ENCODE assay signal across 15 cellular contexts in genomic region chr12:46443594-46444263, GRCh38.
"Had no signal": no experiment of that assay in that cellular context is flagged by ENCODE, and none has a peak within 500 bp of the region (broad histone marks: within the 10 kb centered on the region; RNA-seq: fewer than 3 reads in every experiment).

No MANE protein-coding gene starts in this region.

- H3K9me3 Mint-ChIP-seq: endodermal cell; immature natural killer cell; T-helper 1 cell treated with Interleukin-12 subunit alpha and Interleukin-12 subunit beta and Interleukin-4 antibody, amounts not matched to agents 30 μg/mL and 1 μg/mL, for 36 hours had no signal

- H3K27ac ChIP-seq: pancreas, skin epidermis, tibial artery, vagina had no signal

- H3K36me3 ChIP-seq: pancreas, tibial artery, vagina had no signal

- DNase-seq: activated CD4-positive, alpha-beta T cell treated with anti-CD3 and anti-CD28 coated beads for 36 hours; activated CD8-positive, alpha-beta memory T cell treated with anti-CD3 and anti-CD28 coated beads, Interleukin-2, amount 50 U/mL, for 48 hours; activated CD8-positive, alpha-beta T cell treated with anti-CD3 and anti-CD28 coated beads, Interleukin-2, amount 10 ng/mL, durations not matched to agents 7 days and 5 days; aorta; endodermal cell; glutamatergic neuron; immature natural killer cell; left cardiac atrium; mesendoderm; pancreas; tibial artery had no signal

- ATAC-seq: activated CD4-positive, alpha-beta T cell treated with anti-CD3 and anti-CD28 coated beads for 36 hours; activated CD8-positive, alpha-beta T cell treated with anti-CD3 and anti-CD28 coated beads, Interleukin-2, amount 10 ng/mL, durations not matched to agents 7 days and 5 days; esophagus mucosa; left cardiac atrium; pancreas had no signal

- H3K27ac Mint-ChIP-seq: activated CD4-positive, alpha-beta T cell treated with anti-CD3 and anti-CD28 coated beads for 36 hours; activated CD8-positive, alpha-beta T cell treated with anti-CD3 and anti-CD28 coated beads, Interleukin-2, amount 10 ng/mL, durations not matched to agents 7 days and 5 days; endodermal cell; immature natural killer cell; T-helper 1 cell treated with Interleukin-12 subunit alpha and Interleukin-12 subunit beta and Interleukin-4 antibody, amounts not matched to agents 30 μg/mL and 1 μg/mL, for 36 hours had no signal

- H3K27me3 ChIP-seq: pancreas, tibial artery, vagina had no signal

- H3K4me3 ChIP-seq: pancreas, skin epidermis, tibial artery, vagina had no signal

- H3K27me3 Mint-ChIP-seq: activated CD4-positive, alpha-beta T cell treated with anti-CD3 and anti-CD28 coated beads for 36 hours had no signal

- H3K9me3 ChIP-seq: pancreas, tibial artery, vagina had no signal

- H3K4me3 Mint-ChIP-seq: activated CD4-positive, alpha-beta T cell treated with anti-CD3 and anti-CD28 coated beads for 36 hours; activated CD8-positive, alpha-beta T cell treated with anti-CD3 and anti-CD28 coated beads, Interleukin-2, amount 10 ng/mL, durations not matched to agents 7 days and 5 days; endodermal cell; immature natural killer cell; T-helper 1 cell treated with Interleukin-12 subunit alpha and Interleukin-12 subunit beta and Interleukin-4 antibody, amounts not matched to agents 30 μg/mL and 1 μg/mL, for 36 hours had no signal
